In genomic region chr2:2828774-2829368, GRCh38 we compare ENCODE assay signal across 20 cellular contexts.
DNase-seq lines count a peak whose midpoint lies in the region.
"Had no signal": no experiment of that assay in that cellular context is flagged by ENCODE, and none has a peak within 500 bp of the region (broad histone marks: within the 10 kb centered on the region; RNA-seq: fewer than 3 reads in every experiment).

No MANE protein-coding gene starts in this region.

- in situ Hi-C loops in ACHN (cut with HindIII; ENCODE audit: low pct_ligation_motif_present, low pct_unique_long_range_greater_than_20kb, low sequenced_read_pairs) = no loop called here

- peak overlapping the region; percentile 85 for H3K27ac ChIP-seq in angular gyrus (ENCODE audit: low read depth, low read length)
- H3K27ac ChIP-seq: brain microvascular endothelial cell, heart left ventricle, upper lobe of right lung had no signal

- no peaks in the 10 kb centered on the region for H3K27me3 Mint-ChIP-seq in T-helper 2 cell treated with Interferon-gamma antibody and Interleukin-4, amounts not matched to agents 5 μg/mL and 100 μg/mL, for 36 hours (ENCODE audit: low read depth)
- H3K27me3 Mint-ChIP-seq: T-helper 17 cell had no signal

- H3K36me3 Mint-ChIP-seq in T-helper 2 cell treated with Interferon-gamma antibody and Interleukin-4, amounts not matched to agents 5 μg/mL and 100 μg/mL, for 36 hours (ENCODE audit: low read depth) = no peaks in the 10 kb centered on the region

- H3K4me1 Mint-ChIP-seq in T-helper 2 cell treated with Interferon-gamma antibody and Interleukin-4, amounts not matched to agents 5 μg/mL and 100 μg/mL, for 36 hours (ENCODE audit: low read depth) = no peaks in the 10 kb centered on the region
- H3K4me1 Mint-ChIP-seq: T-helper 17 cell had no signal

- H3K4me3 Mint-ChIP-seq in T-helper 2 cell treated with Interferon-gamma antibody and Interleukin-4, amounts not matched to agents 5 μg/mL and 100 μg/mL, for 36 hours = no peak overlapping the region
- H3K4me3 Mint-ChIP-seq: activated naive CD4-positive, alpha-beta T cell treated with anti-CD3 and anti-CD28 coated beads for 36 hours; CD4-positive, alpha-beta T cell; T-helper 17 cell had no signal

- H3K27ac Mint-ChIP-seq in T-helper 2 cell treated with Interferon-gamma antibody and Interleukin-4, amounts not matched to agents 5 μg/mL and 100 μg/mL, for 36 hours = no peak overlapping the region
- H3K27ac Mint-ChIP-seq: activated naive CD4-positive, alpha-beta T cell treated with anti-CD3 and anti-CD28 coated beads for 36 hours; CD4-positive, alpha-beta T cell; T-helper 17 cell had no signal

- DNase-seq in NCI-H2227 (lab: John Stamatoyannopoulos, UW; ENCODE audit: unreplicated experiment) (peak; percentile 39), NCI-H2227 treated with DMSO at 0.1 percent for 48 hours (lab: John Stamatoyannopoulos, UW) (no peak), hypothalamus (lab: John Stamatoyannopoulos, UW) (peak in 30 of 51 donors; percentile 15 to 84 (median 44)), putamen (ENCODE audit: low spot score) (peak; percentile 89), ACHN (no peak)
- no peak for DNase-seq in T-helper 2 cell treated with Interferon-gamma antibody and Interleukin-4, amounts not matched to agents 5 μg/mL and 100 μg/mL, for 36 hours (ENCODE audit: low spot score)
- no peak for DNase-seq in NK-92 treated with Interleukin-12 subunit alpha and Interleukin-12 subunit beta, amount 100 ng/mL, for 24 hours (lab: John Stamatoyannopoulos, UW)
- DNase-seq: activated CD4-positive, CD25-positive, alpha-beta regulatory T cell; activated naive CD4-positive, alpha-beta T cell treated with anti-CD3 and anti-CD28 coated beads for 36 hours; brain microvascular endothelial cell; CD4-positive, alpha-beta T cell; effector CD4-positive, alpha-beta T cell; kidney; mucosa of descending colon; SHP77; stimulated activated naive CD4-positive, alpha-beta T cell; T-helper 17 cell; upper lobe of right lung had no signal

- H3K9me3 Mint-ChIP-seq in T-helper 2 cell treated with Interferon-gamma antibody and Interleukin-4, amounts not matched to agents 5 μg/mL and 100 μg/mL, for 36 hours = no peaks in the 10 kb centered on the region
- H3K9me3 Mint-ChIP-seq: activated naive CD4-positive, alpha-beta T cell treated with anti-CD3 and anti-CD28 coated beads for 36 hours had no signal

Comparison
In these comparisons a context has a peak if more than half of its experiments do, and no peak if none do; other contexts are left out.
1. DNase-seq: peak in NCI-H2227 (single experiment), hypothalamus (30 of 51) and putamen (single experiment); none in NCI-H2227 treated with DMSO at 0.1 percent for 48 hours (single experiment), T-helper 2 cell treated with Interferon-gamma antibody and Interleukin-4, amounts not matched to agents 5 μg/mL and 100 μg/mL, for 36 hours (single experiment), NK-92 treated with Interleukin-12 subunit alpha and Interleukin-12 subunit beta, amount 100 ng/mL, for 24 hours (single experiment) and ACHN (single experiment).